Comparison of ENCODE assay signal across 17 cellular contexts in genomic region chr2:148796735-148797512, GRCh38.
DNase-seq lines count a peak whose midpoint lies in the region; ATAC-seq lines count a peak whose summit lies in the region.
"Had no signal": no experiment of that assay in that cellular context is flagged by ENCODE, and none has a peak within 500 bp of the region (broad histone marks: within the 10 kb centered on the region; RNA-seq: fewer than 3 reads in every experiment).

No MANE protein-coding gene starts in this region.

- no peaks in the 10 kb centered on the region for H3K9me3 ChIP-seq in SJCRH30 (replicated peaks)
- H3K9me3 ChIP-seq: BLaER1 treated with 17β-estradiol and CSF1 and Interleukin-3, amounts not matched to agents 10 nM and 100 nM had no signal

- H3K27me3 ChIP-seq in SJCRH30 = no peaks in the 10 kb centered on the region
- H3K27me3 ChIP-seq: BLaER1 treated with 17β-estradiol and CSF1 and Interleukin-3, amounts not matched to agents 10 nM and 100 nM had no signal

- no peaks in the 10 kb centered on the region for H3K36me3 ChIP-seq in SJCRH30
- H3K36me3 ChIP-seq: BLaER1 treated with 17β-estradiol and CSF1 and Interleukin-3, amounts not matched to agents 10 nM and 100 nM had no signal

- H3K4me1 ChIP-seq in SJCRH30 = peaks cover 26% of the 10 kb centered on the region

- no peak for ATAC-seq in HG02884 (IDR thresholded peaks at IDR 0.05; ENCODE audit: unreplicated experiment)
- no peak for ATAC-seq in GM18861 (IDR thresholded peaks at IDR 0.05; ENCODE audit: unreplicated experiment)
- ATAC-seq: CD8-positive, alpha-beta T cell; HCT116 had no signal

- peak; percentile 61 for DNase-seq in DMS 273 (lab: John Stamatoyannopoulos, UW; ENCODE audit: unreplicated experiment)
- DNase-seq in Jurkat, Clone E6-1 (ENCODE audit: low read depth, low spot score) = peak; percentile 19
- DNase-seq in NCI-H2171 treated with DMSO at 0.1 percent for 48 hours (lab: John Stamatoyannopoulos, UW) = peak; percentile 74
- peak; percentile 30 to 70 for DNase-seq in SJCRH30
- no peak for DNase-seq in activated CD4-positive, alpha-beta T cell treated with anti-CD3 and anti-CD28 coated beads for 1 hour
- no peak for DNase-seq in activated CD4-positive, CD25-positive, alpha-beta regulatory T cell treated with anti-CD3 and anti-CD28 coated beads, Interleukin-2, amount 50 U/mL, for 72 hours
- DNase-seq: Calu3; CD8-positive, alpha-beta T cell; GOT3; KBM-7; MV-4-11; NCI-H2029 treated with DMSO at 0.1 percent for 48 hours; T1000 had no signal

- H3K4me3 ChIP-seq in Jurkat, Clone E6-1 (ENCODE audit: low read length) = no peak overlapping the region
- H3K4me3 ChIP-seq in SJCRH30 = no peak overlapping the region
- H3K4me3 ChIP-seq: BLaER1 treated with 17β-estradiol and CSF1 and Interleukin-3, amounts not matched to agents 10 nM and 100 nM had no signal

- H3K27ac ChIP-seq in SJCRH30 = peak overlapping the region; percentile 12
- H3K27ac ChIP-seq: BLaER1 treated with 17β-estradiol and CSF1 and Interleukin-3, amounts not matched to agents 10 nM and 100 nM had no signal

Comparison
In these comparisons a context has a peak if more than half of its experiments do, and no peak if none do; other contexts are left out.
1. DNase-seq: peak in DMS 273 (single experiment), Jurkat, Clone E6-1 (single experiment), NCI-H2171 treated with DMSO at 0.1 percent for 48 hours (single experiment) and SJCRH30 (2 of 2); none in activated CD4-positive, alpha-beta T cell treated with anti-CD3 and anti-CD28 coated beads for 1 hour (single experiment) and activated CD4-positive, CD25-positive, alpha-beta regulatory T cell treated with anti-CD3 and anti-CD28 coated beads, Interleukin-2, amount 50 U/mL, for 72 hours (single experiment).